In genomic region chr16:4692460-4693295, GRCh38 we compare ENCODE assay signal across 8 cellular contexts. TPM values are rescaled to one million over a fixed set of nuclear protein-coding genes. Genes with fewer than 3 reads are reported as not detected.
DNase-seq lines count a peak whose midpoint lies in the region; ATAC-seq and TF ChIP-seq lines count a peak whose summit lies in the region.

No MANE protein-coding gene starts in this region.

- peak overlapping the region; percentile 78 for H3K27ac Mint-ChIP-seq in activated CD4-positive, alpha-beta memory T cell treated with anti-CD3 and anti-CD28 coated beads, Interleukin-2, amount 10 ng/mL, durations not matched to agents 7 days and 5 days

- WGBS in heart left ventricle, 4 donors = 21 to 25% (median 22%) methylated on average over 26 to 31 of the region's 31 CpGs

- POLR2A ChIA-PET in activated CD4-positive, alpha-beta memory T cell treated with anti-CD3 and anti-CD28 coated beads, Interleukin-2, amount 10 ng/mL, durations not matched to agents 7 days and 5 days (lab: Charles Lee) = interaction anchor here (0.7 to 3.0 kb wide), 12 partner anchors 10 to 341 kb away, joined by 3 to 20 read pairs (median 4); partner anchors contain the start of genes ANKS3, DNAAF8, MGRN1 and NAGPA

- no peak for TF ChIP-seq CTCF in heart left ventricle (IDR thresholded peaks at IDR 0.05)

- H3K4me1 Mint-ChIP-seq in activated CD4-positive, alpha-beta memory T cell treated with anti-CD3 and anti-CD28 coated beads, Interleukin-2, amount 10 ng/mL, durations not matched to agents 7 days and 5 days = peaks cover 18% of the 10 kb centered on the region

- H3K36me3 ChIP-seq in heart left ventricle = peaks cover 0 to 55% (median 32%) of the 10 kb centered on the region in 9 donors
- peaks cover 19% of the 10 kb centered on the region for H3K36me3 ChIP-seq in rectal smooth muscle tissue (ENCODE audit: control insufficient read depth, insufficient read depth, low read length)

- peak overlapping the region; percentile 72 to 100 (median 96) for H3K4me3 ChIP-seq in heart left ventricle
- peak overlapping the region; percentile 85 for H3K4me3 ChIP-seq in rectal smooth muscle tissue (ENCODE audit: low read length)

- H3K27me3 ChIP-seq in heart left ventricle (no peaks in the 10 kb centered on the region), rectal smooth muscle tissue (ENCODE audit: control insufficient read depth, insufficient read depth, low read length) (no peaks in the 10 kb centered on the region)

- peak overlapping the region; percentile 79 for H3K4me3 Mint-ChIP-seq in activated CD4-positive, alpha-beta memory T cell treated with anti-CD3 and anti-CD28 coated beads, Interleukin-2, amount 10 ng/mL, durations not matched to agents 7 days and 5 days

- H3K4me1 ChIP-seq in heart left ventricle (peaks cover 5 to 53% (median 26%) of the 10 kb centered on the region in 12 donors), rectal smooth muscle tissue (ENCODE audit: control insufficient read depth, insufficient read depth, low read length) (peaks cover 3% of the 10 kb centered on the region)

- DNase-seq in AG08396 (ENCODE audit: low spot score) = peak; percentile 23
- no peak for DNase-seq in activated CD4-positive, alpha-beta memory T cell treated with anti-CD3 and anti-CD28 coated beads, Interleukin-2, amount 10 ng/mL, durations not matched to agents 7 days and 5 days
- DNase-seq in heart left ventricle = peak in 2 of 5 donors; percentile 25 to 46
- DNase-seq in activated CD8-positive, alpha-beta memory T cell treated with anti-CD3 and anti-CD28 coated beads, Interleukin-2, amount 50 U/mL, for 48 hours = no peak
- DNase-seq in NCI-H2171 treated with DMSO at 0.1 percent for 48 hours (lab: John Stamatoyannopoulos, UW) = no peak

- peak; percentile 26 for ATAC-seq in GM19372 (IDR thresholded peaks at IDR 0.05; ENCODE audit: low read depth, unreplicated experiment)
- peak; percentile 10 for ATAC-seq in HG03439 (IDR thresholded peaks at IDR 0.05; ENCODE audit: unreplicated experiment)
- peak in 3 of 4 donors; percentile 1 to 12 (median 5) for ATAC-seq in heart left ventricle

- no peaks in the 10 kb centered on the region for H3K9me3 ChIP-seq in heart left ventricle

- H3K27ac ChIP-seq in heart left ventricle = peak overlapping the region in 11 of 12 donors; percentile 52 to 96 (median 84)
- H3K27ac ChIP-seq in rectal smooth muscle tissue (ENCODE audit: low read depth, low read length) = peak overlapping the region; percentile 49

- TF ChIP-seq POLR2A in heart left ventricle (IDR thresholded peaks at IDR 0.05) = no peak

- no peaks in the 10 kb centered on the region for H3K9me3 Mint-ChIP-seq in activated CD4-positive, alpha-beta memory T cell treated with anti-CD3 and anti-CD28 coated beads, Interleukin-2, amount 10 ng/mL, durations not matched to agents 7 days and 5 days

- CTCF ChIA-PET in activated CD4-positive, alpha-beta memory T cell treated with anti-CD3 and anti-CD28 coated beads, Interleukin-2, amount 10 ng/mL, durations not matched to agents 7 days and 5 days (lab: Charles Lee) = interaction anchor here (1.1 to 2.0 kb wide), 4 partner anchors 9 to 76 kb away, joined by 3 to 7 read pairs (median 4); partner anchors contain the start of genes DNAAF8 and MGRN1

- intact Hi-C loops in heart left ventricle (cut with DNase I) = loop anchor here in 2 of 10 donors (2.0 to 10.0 kb wide), 3 partner anchors 42 to 262 kb away; partner anchors contain the start of genes ANKS3 (in 1 of the 2), DNAAF8 (in 1 of the 2), MGRN1 (in 1 of the 2) and SEC14L5 (in 1 of the 2)

- no peaks in the 10 kb centered on the region for H3K27me3 Mint-ChIP-seq in activated CD4-positive, alpha-beta memory T cell treated with anti-CD3 and anti-CD28 coated beads, Interleukin-2, amount 10 ng/mL, durations not matched to agents 7 days and 5 days

- peaks cover 5% of the 10 kb centered on the region for H3K36me3 Mint-ChIP-seq in activated CD4-positive, alpha-beta memory T cell treated with anti-CD3 and anti-CD28 coated beads, Interleukin-2, amount 10 ng/mL, durations not matched to agents 7 days and 5 days (ENCODE audit: low read depth)

- H3K9ac ChIP-seq in rectal smooth muscle tissue (ENCODE audit: low read length) = peak overlapping the region; percentile 54

RNA-seq across cellular contexts. Expression of gene NUDT16L1, which starts 0.7 kb away (rescaled TPM):
- 10 to 100 TPM; 24.2 to 25.5 TPM for total RNA-seq in activated CD4-positive, alpha-beta memory T cell treated with anti-CD3 and anti-CD28 coated beads, Interleukin-2, amount 10 ng/mL, durations not matched to agents 7 days and 5 days
- 10 to 100 TPM; 33.1 to 65.2 (median 46.4) TPM for total RNA-seq in heart left ventricle
- polyA plus RNA-seq in heart left ventricle = 10 to 100 TPM; 47.5 to 51.0 TPM

RNA-seq across cellular contexts. Expression of gene ANKS3, which starts 41.4 kb away (rescaled TPM):
- 10 to 100 TPM in 1 of 2 experiments, 1 to 10 TPM in 1; 10.0 to 10.2 TPM for total RNA-seq in activated CD4-positive, alpha-beta memory T cell treated with anti-CD3 and anti-CD28 coated beads, Interleukin-2, amount 10 ng/mL, durations not matched to agents 7 days and 5 days
- 10 to 100 TPM in 2 of 9 donors, 1 to 10 TPM in 7; 5.1 to 12.5 (median 8.6) TPM for total RNA-seq in heart left ventricle
- 10 to 100 TPM in 1 of 2 donors, 1 to 10 TPM in 1; 9.8 to 12.7 TPM for polyA plus RNA-seq in heart left ventricle

RNA-seq across cellular contexts. Expression of gene DNAAF8, which starts 41.7 kb away (rescaled TPM):
- total RNA-seq in activated CD4-positive, alpha-beta memory T cell treated with anti-CD3 and anti-CD28 coated beads, Interleukin-2, amount 10 ng/mL, durations not matched to agents 7 days and 5 days = not detected
- total RNA-seq in heart left ventricle = 1 to 10 TPM in 3 of 9 donors, under 1 TPM in 6; 0.34 to 3.4 (median 0.70) TPM
- polyA plus RNA-seq in heart left ventricle = 1 to 10 TPM; 1.7 TPM
